Comparison of ENCODE assay signal across 1 cellular context in the genomic region with DNA sequence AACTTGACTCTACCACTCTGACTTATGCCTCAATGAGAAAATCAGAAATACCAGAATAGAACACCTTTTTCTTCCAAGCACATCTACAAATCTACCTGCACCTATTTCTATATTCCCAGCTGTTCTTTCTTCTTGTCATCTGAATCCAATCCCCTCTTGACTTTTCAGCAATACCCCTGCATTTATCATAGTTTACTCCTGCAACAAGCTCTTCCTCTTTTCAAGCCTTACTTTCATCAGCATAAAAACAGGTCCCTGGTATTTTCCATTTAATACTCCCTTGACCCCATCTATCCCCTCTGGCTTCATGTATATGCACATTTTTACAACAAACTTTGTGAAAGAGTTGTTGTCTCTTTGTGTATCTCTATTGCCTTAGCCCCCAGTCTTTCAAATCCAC.
TF ChIP-seq lines count a peak whose summit lies in the region.

No MANE protein-coding gene starts in this region.

TF ChIP-seq in GM12878, 131 proteins besides CTCF, POLR2A, EP300 and RAD21:
- TF ChIP-seq EZH2 (IDR thresholded peaks at IDR 0.05; ENCODE audit: borderline replicate concordance, control insufficient read depth, low read depth, low read length), result no peak
- TF ChIP-seq SPI1 (IDR thresholded peaks at IDR 0.05; ENCODE audit: borderline replicate concordance, insufficient read depth, low read depth, low read length), result peak; percentile 26; the same call in 1 of the 2 replicates
